20 cellular contexts compared by ENCODE assay signal in genomic region chr3:125334675-125335560, GRCh38. TPM values are rescaled to one million over a fixed set of nuclear protein-coding genes. Genes with fewer than 3 reads are reported as not detected.
DNase-seq lines count a peak whose midpoint lies in the region; ATAC-seq and TF ChIP-seq lines count a peak whose summit lies in the region.
"Had no signal": no experiment of that assay in that cellular context is flagged by ENCODE, and none has a peak within 500 bp of the region (broad histone marks: within the 10 kb centered on the region; RNA-seq: fewer than 3 reads in every experiment).

No MANE protein-coding gene starts in this region.

- H3K4me3 ChIP-seq in BLaER1 (no peak overlapping the region), right atrium auricular region (no peak overlapping the region)
- H3K4me3 ChIP-seq: hepatocyte, sigmoid colon, vagina had no signal

- H3K9me3 ChIP-seq in BLaER1 = peaks cover 34% of the 10 kb centered on the region
- peaks cover 0 to 4% of the 10 kb centered on the region in 2 donors for H3K9me3 ChIP-seq in right atrium auricular region
- H3K9me3 ChIP-seq: Caco-2, sigmoid colon, vagina had no signal

- peaks cover 95% of the 10 kb centered on the region for H4K20me1 ChIP-seq in BLaER1

- H3K27me3 ChIP-seq in BLaER1 (no peaks in the 10 kb centered on the region), right atrium auricular region (no peaks in the 10 kb centered on the region)
- H3K27me3 ChIP-seq: hepatocyte, sigmoid colon, vagina had no signal

- H3K36me3 Mint-ChIP-seq in HFFc6 (ENCODE audit: low read depth) (peaks cover 33% of the 10 kb centered on the region), WTC11 (peaks cover 4% of the 10 kb centered on the region)
- peaks cover 15% of the 10 kb centered on the region for H3K36me3 Mint-ChIP-seq in T-helper 2 cell treated with Interferon-gamma antibody and Interleukin-4, amounts not matched to agents 5 μg/mL and 100 μg/mL, for 36 hours (ENCODE audit: low read depth)

- H3K27ac Mint-ChIP-seq in HFFc6 (peak overlapping the region; percentile 8; the same call in 1 of the 2 replicates), WTC11 (peak overlapping the region; percentile 9)
- no peak overlapping the region for H3K27ac Mint-ChIP-seq in T-helper 2 cell treated with Interferon-gamma antibody and Interleukin-4, amounts not matched to agents 5 μg/mL and 100 μg/mL, for 36 hours
- H3K27ac Mint-ChIP-seq: activated T-helper 17 cell treated with anti-CD3 and anti-CD28 coated beads, Interleukin-2, amount 50 U/mL, for 72 hours had no signal

- H3K27me3 Mint-ChIP-seq in HFFc6 (ENCODE audit: insufficient read depth) = no peaks in the 10 kb centered on the region
- H3K27me3 Mint-ChIP-seq in WTC11 (ENCODE audit: low read depth) = no peaks in the 10 kb centered on the region
- H3K27me3 Mint-ChIP-seq in T-helper 2 cell treated with Interferon-gamma antibody and Interleukin-4, amounts not matched to agents 5 μg/mL and 100 μg/mL, for 36 hours (ENCODE audit: low read depth) = no peaks in the 10 kb centered on the region
- H3K27me3 Mint-ChIP-seq: activated T-helper 17 cell treated with anti-CD3 and anti-CD28 coated beads, Interleukin-2, amount 50 U/mL, for 72 hours; central memory CD8-positive, alpha-beta T cell had no signal

- H3K36me3 ChIP-seq in BLaER1 (peaks cover 38% of the 10 kb centered on the region), right atrium auricular region (no peaks in the 10 kb centered on the region)
- H3K36me3 ChIP-seq: sigmoid colon, vagina had no signal

- CTCF ChIA-PET in WTC11 (lab: Charles Lee) = interaction anchor here (0.6 kb wide), 1 partner anchor 18 kb away, joined by 4 read pairs; no protein-coding TSS in a partner anchor

- no peak for ATAC-seq in WTC11
- ATAC-seq: activated T-helper 17 cell treated with anti-CD3 and anti-CD28 coated beads, Interleukin-2, amount 50 U/mL, for 72 hours had no signal

- peaks cover 59% of the 10 kb centered on the region for H3K4me1 Mint-ChIP-seq in HFFc6 (ENCODE audit: low read depth)
- peaks cover 22% of the 10 kb centered on the region for H3K4me1 Mint-ChIP-seq in WTC11
- peaks cover 23% of the 10 kb centered on the region for H3K4me1 Mint-ChIP-seq in T-helper 2 cell treated with Interferon-gamma antibody and Interleukin-4, amounts not matched to agents 5 μg/mL and 100 μg/mL, for 36 hours (ENCODE audit: low read depth)

- H3K9ac ChIP-seq in BLaER1 = no peak overlapping the region

- H3K4me2 ChIP-seq in BLaER1 = peak overlapping the region; percentile 28; the same call in 1 of the 2 replicates
- H3K4me2 ChIP-seq: hepatocyte had no signal

- H3K4me3 Mint-ChIP-seq in HFFc6 (peak overlapping the region; percentile 29; the same call in 1 of the 2 replicates), WTC11 (no peak overlapping the region)
- H3K4me3 Mint-ChIP-seq in T-helper 2 cell treated with Interferon-gamma antibody and Interleukin-4, amounts not matched to agents 5 μg/mL and 100 μg/mL, for 36 hours = no peak overlapping the region
- H3K4me3 Mint-ChIP-seq: activated T-helper 17 cell treated with anti-CD3 and anti-CD28 coated beads, Interleukin-2, amount 50 U/mL, for 72 hours; central memory CD8-positive, alpha-beta T cell had no signal

- POLR2A ChIA-PET in WTC11 (lab: Charles Lee) = no interaction called here

- H3K27ac ChIP-seq in BLaER1 (no peak overlapping the region), right atrium auricular region (peak overlapping the region; percentile 10 to 37)
- H3K27ac ChIP-seq: hepatocyte, sigmoid colon, vagina had no signal

- H3K4me1 ChIP-seq in BLaER1 (peaks cover 7% of the 10 kb centered on the region), right atrium auricular region (peaks cover 0 to 55% of the 10 kb centered on the region in 2 donors)

- TF ChIP-seq CTCF in HFFc6 (IDR thresholded peaks at IDR 0.05) (no peak), WTC11 (IDR thresholded peaks at IDR 0.05) (no peak), right atrium auricular region (IDR thresholded peaks at IDR 0.05) (no peak)

- DNase-seq in HFFc6 = no peak
- no peak for DNase-seq in WTC11 (ENCODE audit: low spot score)
- no peak for DNase-seq in right atrium auricular region (ENCODE audit: low spot score)
- no peak for DNase-seq in superior temporal gyrus (ENCODE audit: extremely low spot score)
- no peak for DNase-seq in ureter (ENCODE audit: low spot score)
- no peak for DNase-seq in midbrain (lab: John Stamatoyannopoulos, UW)
- no peak for DNase-seq in T-helper 2 cell treated with Interferon-gamma antibody and Interleukin-4, amounts not matched to agents 5 μg/mL and 100 μg/mL, for 36 hours (ENCODE audit: low spot score)
- DNase-seq: Caco-2; effector memory CD4-positive, alpha-beta T cell; NCI-H187 treated with DMSO at 0.1 percent for 48 hours; NCI-H510A treated with DMSO at 0.1 percent for 48 hours; OCI-M1; sigmoid colon; stimulated activated CD4-positive, alpha-beta T cell treated with anti-CD3 and anti-CD28 coated beads, Interleukin-2, amount 100 ng/mL, for 24 hours; SW 1271 had no signal

- peaks cover 5% of the 10 kb centered on the region for H3K9me3 Mint-ChIP-seq in HFFc6
- peaks cover 17% of the 10 kb centered on the region for H3K9me3 Mint-ChIP-seq in WTC11
- peaks cover 10% of the 10 kb centered on the region for H3K9me3 Mint-ChIP-seq in T-helper 2 cell treated with Interferon-gamma antibody and Interleukin-4, amounts not matched to agents 5 μg/mL and 100 μg/mL, for 36 hours
- H3K9me3 Mint-ChIP-seq: activated T-helper 17 cell treated with anti-CD3 and anti-CD28 coated beads, Interleukin-2, amount 50 U/mL, for 72 hours had no signal

TF ChIP-seq in WTC11, 78 proteins besides CTCF, POLR2A, EP300 and RAD21 (continues in another document):
- no peak for TF ChIP-seq ZMAT4 (CRISPR knock-in tag; IDR thresholded peaks at IDR 0.05)
- no peak for TF ChIP-seq NFATC4 (CRISPR knock-in tag; IDR thresholded peaks at IDR 0.05)
- no peak for TF ChIP-seq CBFB (CRISPR knock-in tag; IDR thresholded peaks at IDR 0.05; ENCODE audit: low read depth)
- no peak for TF ChIP-seq PRRX2 (CRISPR knock-in tag; IDR thresholded peaks at IDR 0.05)
- no peak for TF ChIP-seq MAX (CRISPR knock-in tag; IDR thresholded peaks at IDR 0.05)
- no peak for TF ChIP-seq E2F5 (CRISPR knock-in tag; IDR thresholded peaks at IDR 0.05)
- TF ChIP-seq RORB (CRISPR knock-in tag; IDR thresholded peaks at IDR 0.05) = no peak
- TF ChIP-seq PREB (CRISPR knock-in tag; IDR thresholded peaks at IDR 0.05; ENCODE audit: borderline replicate concordance) = no peak
- no peak for TF ChIP-seq HMGA2 (CRISPR knock-in tag; IDR thresholded peaks at IDR 0.05)
- no peak for TF ChIP-seq ELF4 (CRISPR knock-in tag; IDR thresholded peaks at IDR 0.05; ENCODE audit: low read depth)
- no peak for TF ChIP-seq ZNF425 (CRISPR knock-in tag; conservative IDR thresholded peaks at IDR 0.05)
- no peak for TF ChIP-seq ZNF138 (CRISPR knock-in tag; conservative IDR thresholded peaks at IDR 0.05)
- TF ChIP-seq SMAD4 (CRISPR knock-in tag; IDR thresholded peaks at IDR 0.05) = no peak
- TF ChIP-seq ZNF396 (CRISPR knock-in tag; IDR thresholded peaks at IDR 0.05; ENCODE audit: borderline replicate concordance) = no peak
- no peak for TF ChIP-seq NR3C1 (CRISPR knock-in tag; conservative IDR thresholded peaks at IDR 0.05; ENCODE audit: low read depth)
- no peak for TF ChIP-seq TEAD1 (CRISPR knock-in tag; IDR thresholded peaks at IDR 0.05)
- TF ChIP-seq ZNF423 (CRISPR knock-in tag; IDR thresholded peaks at IDR 0.05) = no peak

RNA-seq across cellular contexts. Expression of gene ZNF148, which starts 40.2 kb away (rescaled TPM):
- total RNA-seq in HFFc6 (2021; fragmentation: NEBNext Ultra II Directional; extraction: Animal tissue kit (Norgen Biotek cat#: 25700)) = 10 to 100 TPM; 41.4 to 51.4 (median 47.5) TPM
- total RNA-seq in WTC11 (2021) (19.4 to 20.0 TPM (median 19.7 TPM) in 3 replicates), right atrium auricular region (10 to 100 TPM; 21.3 to 24.3 TPM), ureter (50.2 TPM)
